ENCODE assay signal across 1 cellular context in the genomic region with DNA sequence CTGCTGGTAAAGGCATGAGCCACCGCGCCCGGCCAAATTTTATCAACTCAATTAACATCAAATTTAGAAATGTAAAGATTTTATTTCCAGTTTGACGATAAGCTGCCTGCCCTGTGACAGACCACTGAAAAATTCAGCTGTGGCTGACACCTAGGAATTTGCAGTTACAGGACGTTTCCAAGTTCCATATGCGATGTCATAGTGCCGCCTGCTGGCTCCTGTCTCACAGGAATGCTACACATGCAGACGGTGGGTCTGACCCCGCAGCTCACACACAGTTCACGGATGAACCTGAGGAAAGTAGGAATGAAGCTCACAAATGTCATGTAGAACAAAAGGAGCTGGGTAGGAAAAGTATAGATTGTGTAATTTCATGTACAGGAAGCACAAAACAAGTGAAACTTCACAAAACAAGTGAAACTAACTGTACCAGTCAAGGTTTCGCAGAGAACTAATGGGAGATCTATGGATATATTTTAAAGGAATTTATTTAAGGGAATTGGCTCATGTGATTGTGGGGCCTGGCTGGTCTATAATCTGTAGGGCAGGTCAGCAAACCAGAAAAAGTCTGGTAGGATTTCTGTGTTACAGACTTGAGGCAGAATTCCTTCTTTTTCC.
TF ChIP-seq lines count a peak whose summit lies in the region.

No MANE protein-coding gene starts in this region.

TF ChIP-seq in IMR-90, 13 proteins besides CTCF, POLR2A, EP300 and RAD21:
- TF ChIP-seq MXI1 (IDR thresholded peaks at IDR 0.05; ENCODE audit: borderline replicate concordance, low read depth, low read length) (no peak), NFE2L2 (IDR thresholded peaks at IDR 0.05; ENCODE audit: low read depth, low read length) (no peak), SMC3 (IDR thresholded peaks at IDR 0.05; ENCODE audit: low read depth, low read length) (peak; percentile 100), RCOR1 (IDR thresholded peaks at IDR 0.05; ENCODE audit: insufficient replicate concordance, low read length) (no peak), MAFK (IDR thresholded peaks at IDR 0.05; ENCODE audit: low read depth, low read length) (peak; percentile 7; the same call in 1 of the 2 replicates), ELK1 (IDR thresholded peaks at IDR 0.05; ENCODE audit: borderline replicate concordance, low read depth, low read length) (no peak), MAZ (IDR thresholded peaks at IDR 0.05; ENCODE audit: borderline replicate concordance, low read depth, low read length) (no peak; the same call in 1 of the 2 replicates)
